18 cellular contexts compared by ENCODE assay signal in the genomic region with DNA sequence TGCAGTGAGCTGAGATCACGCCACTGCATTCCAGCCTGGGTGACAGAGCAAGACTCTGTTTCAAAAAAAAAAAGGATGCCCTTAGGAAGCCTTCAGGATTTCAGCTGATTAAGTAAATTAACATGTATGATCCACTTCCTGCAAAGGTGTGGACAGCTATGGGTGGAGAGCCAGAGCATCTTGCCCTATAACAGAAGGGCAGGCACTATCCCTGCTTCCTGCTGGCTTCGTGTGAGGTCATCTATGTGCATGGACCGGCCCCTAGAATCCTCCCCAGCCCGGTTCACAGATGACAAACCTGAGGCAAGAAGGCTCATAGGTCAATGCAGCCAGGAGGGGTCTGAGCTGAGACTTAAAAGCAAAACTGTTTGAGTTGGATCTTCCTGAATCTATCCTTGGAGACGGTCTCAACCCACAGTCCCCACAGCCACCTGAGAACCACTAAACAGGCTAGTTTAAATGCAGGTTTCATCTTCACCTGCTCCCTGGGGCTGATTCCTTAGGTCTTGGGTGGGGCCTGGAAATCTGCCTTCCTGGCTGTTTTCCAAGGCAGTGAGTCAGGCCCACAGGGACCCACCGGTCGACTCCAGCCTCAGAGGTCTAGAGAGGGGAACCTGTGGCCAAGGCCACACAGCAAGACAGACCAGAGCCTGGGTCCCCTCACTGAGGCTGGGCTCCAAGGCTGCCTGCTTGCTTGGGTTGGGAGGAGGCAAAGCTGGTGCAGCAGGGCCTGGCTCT. TPM values are rescaled to one million over a fixed set of nuclear protein-coding genes. Genes with fewer than 3 reads are reported as not detected.
DNase-seq lines count a peak whose midpoint lies in the region; ATAC-seq, FAIRE-seq and TF ChIP-seq lines count a peak whose summit lies in the region.
"Had no signal": no experiment of that assay in that cellular context is flagged by ENCODE, and none has a peak within 500 bp of the region (broad histone marks: within the 10 kb centered on the region; RNA-seq: fewer than 3 reads in every experiment).

No MANE protein-coding gene starts in this region.

- in situ Hi-C loops in K562 (cut with MboI) = no loop called here

- H3K4me1 ChIP-seq in K562 (replicated peaks in 1 of 2; ENCODE audit: control insufficient read depth in 2 of 2, insufficient read depth in 2 of 2, low read length in 2 of 2) = no peaks in the 10 kb centered on the region; a peak in 2 of 5 replicates
- H3K4me1 ChIP-seq: body of pancreas had no signal

- no peaks in the 10 kb centered on the region for H3K9me3 Mint-ChIP-seq in stimulated activated memory B cell treated with anti-CD40 and anti-IgM and Interleukin-4, amounts not matched to agents 10 μg/mL and 1 μg/mL and 100 μg/mL, for 72 hours
- H3K9me3 Mint-ChIP-seq: CD4-positive, alpha-beta memory T cell; naive thymus-derived CD4-positive, alpha-beta T cell had no signal

- no peak overlapping the region for H3K4me2 ChIP-seq in K562 (ENCODE audit: insufficient read depth, low read length)

- H3K27ac ChIP-seq in K562 (ENCODE audit: extremely low read depth, low read depth, low read length) = no peak overlapping the region
- H3K27ac ChIP-seq: body of pancreas, HL-60 had no signal

- TF ChIP-seq POLR2A in K562 (conservative IDR thresholded peaks at IDR 0.05) = no peak

- H3K79me2 ChIP-seq in K562 (ENCODE audit: control insufficient read depth, insufficient read depth, low read length) = no peaks in the 10 kb centered on the region

- no peak for FAIRE-seq in K562 (lab: Jason Lieb, UNC)

- 0% methylated on average over 6 of the region's 7 CpGs for WGBS in K562 (ENCODE audit: insufficient coverage, low coverage, missing lambda C conversion rate)

- no peaks in the 10 kb centered on the region for H3K27me3 Mint-ChIP-seq in stimulated activated memory B cell treated with anti-CD40 and anti-IgM and Interleukin-4, amounts not matched to agents 10 μg/mL and 1 μg/mL and 100 μg/mL, for 72 hours
- H3K27me3 Mint-ChIP-seq: CD4-positive, alpha-beta memory T cell; naive thymus-derived CD4-positive, alpha-beta T cell had no signal

- no peak for TF ChIP-seq CTCF in K562 (IDR thresholded peaks at IDR 0.05 in 2 of 3, conservative IDR thresholded peaks at IDR 0.05 in 1 of 3; ENCODE audit: insufficient read depth in 2 of 3, low read depth in 1 of 3, low read length in 3 of 3)

- H3K9me3 ChIP-seq in K562 (replicated peaks; ENCODE audit: control insufficient read depth, insufficient read depth, low read depth, low read length) = no peaks in the 10 kb centered on the region
- H3K9me3 ChIP-seq: body of pancreas had no signal

- peak overlapping the region in 1 of 2 experiments; percentile 26; a peak in 1 of 4 replicates for H3K9ac ChIP-seq in K562 (ENCODE audit: insufficient read depth in 1 of 2, low read depth in 2 of 2, low read length in 2 of 2)

- no peaks in the 10 kb centered on the region for H3K36me3 Mint-ChIP-seq in stimulated activated memory B cell treated with anti-CD40 and anti-IgM and Interleukin-4, amounts not matched to agents 10 μg/mL and 1 μg/mL and 100 μg/mL, for 72 hours
- H3K36me3 Mint-ChIP-seq: CD4-positive, alpha-beta memory T cell; naive thymus-derived CD4-positive, alpha-beta T cell had no signal

- no peak overlapping the region for H3K4me3 ChIP-seq in K562
- H3K4me3 ChIP-seq: body of pancreas had no signal

- CTCF ChIA-PET in K562 (lab: Yijun Ruan, JAX; ENCODE audit: low intra/inter-chr PET ratio) = no interaction called here

- intact Hi-C loops in K562 (cut with micrococcal nuclease) = no loop called here

- H3K4me1 Mint-ChIP-seq in stimulated activated memory B cell treated with anti-CD40 and anti-IgM and Interleukin-4, amounts not matched to agents 10 μg/mL and 1 μg/mL and 100 μg/mL, for 72 hours = peaks cover 92% of the 10 kb centered on the region

- H3K36me3 ChIP-seq in K562 (ENCODE audit: control insufficient read depth, insufficient read depth, low read length) = no peaks in the 10 kb centered on the region

- TF ChIP-seq RAD21 in K562 (CRISPR knock-in tag; conservative IDR thresholded peaks at IDR 0.05 in 1 of 2, IDR thresholded peaks at IDR 0.05 in 1 of 2) = no peak

- H3K9me1 ChIP-seq in K562 (ENCODE audit: control insufficient read depth, insufficient read depth, low read length) = no peaks in the 10 kb centered on the region

- H2AFZ ChIP-seq in K562 (ENCODE audit: low read depth, low read length) = no peak overlapping the region

- BruUV-seq in K562 (replicated peaks; lab: Mats Ljungman, UMichigan) = no TSS peak

- ATAC-seq in GM19395 (IDR thresholded peaks at IDR 0.05; ENCODE audit: unreplicated experiment) = peak; percentile 22
- peak; percentile 10 for ATAC-seq in HG03442 (IDR thresholded peaks at IDR 0.05; ENCODE audit: unreplicated experiment)
- ATAC-seq in K562 = no peak
- ATAC-seq in stimulated activated memory B cell treated with anti-CD40 and anti-IgM and Interleukin-4, amounts not matched to agents 10 μg/mL and 1 μg/mL and 100 μg/mL, for 72 hours = no peak
- no peak for ATAC-seq in HG03045 (IDR thresholded peaks at IDR 0.05; ENCODE audit: unreplicated experiment)
- ATAC-seq: body of pancreas; left ventricle myocardium superior; naive thymus-derived CD4-positive, alpha-beta T cell had no signal

- H3K27ac Mint-ChIP-seq in stimulated activated memory B cell treated with anti-CD40 and anti-IgM and Interleukin-4, amounts not matched to agents 10 μg/mL and 1 μg/mL and 100 μg/mL, for 72 hours = peak overlapping the region; percentile 69

- no peaks in the 10 kb centered on the region for H4K20me1 ChIP-seq in K562 (replicated peaks; ENCODE audit: control insufficient read depth, insufficient read depth, low read length)

- TF ChIP-seq EP300 in K562 (IDR thresholded peaks at IDR 0.05; ENCODE audit: low read length) = no peak

- H3K4me3 Mint-ChIP-seq in stimulated activated memory B cell treated with anti-CD40 and anti-IgM and Interleukin-4, amounts not matched to agents 10 μg/mL and 1 μg/mL and 100 μg/mL, for 72 hours = no peak overlapping the region
- H3K4me3 Mint-ChIP-seq: CD4-positive, alpha-beta memory T cell; naive thymus-derived CD4-positive, alpha-beta T cell had no signal

- DNase-seq in K562 (ENCODE audit: extremely low read depth in 1 of 4, low spot score in 3 of 4) (peak in 1 of 4 experiments; percentile 9), NOMO-1 treated with DMSO at 0.1 percent for 48 hours (lab: John Stamatoyannopoulos, UW; ENCODE audit: unreplicated experiment) (no peak), NCI-H69 (lab: John Stamatoyannopoulos, UW) (no peak)
- DNase-seq: activated CD8-positive, alpha-beta memory T cell treated with anti-CD3 and anti-CD28 coated beads, Interleukin-2, amount 50 U/mL, for 48 hours; activated naive CD4-positive, alpha-beta T cell treated with anti-CD3 and anti-CD28 coated beads, Interleukin-2, amount 50 U/mL, for 16 hours; body of pancreas; CD4-positive, alpha-beta memory T cell; Kasumi-1; left ventricle myocardium superior; naive thymus-derived CD4-positive, alpha-beta T cell; NCI-H1694 treated with DMSO at 0.1 percent for 48 hours; NCI-H524 had no signal

- H3K27me3 ChIP-seq in K562 (ENCODE audit: control insufficient read depth in 2 of 2, insufficient read depth in 2 of 2, low read length in 2 of 2) = 0 out of 5 replicates have a peak, but pooled peaks cover 0 to 4% of the 10 kb centered on the region in 2 experiments
- H3K27me3 ChIP-seq: body of pancreas had no signal

- POLR2A ChIA-PET in K562 (lab: Yijun Ruan, JAX) = no interaction called here

TF ChIP-seq in K562, 482 proteins besides CTCF, POLR2A, EP300 and RAD21:
- TF ChIP-seq NFIC (IDR thresholded peaks at IDR 0.05) (0 out of 2 replicates have a peak, but pooled peaks have one; percentile 13), KDM2B (CRISPR knock-in tag; IDR thresholded peaks at IDR 0.05) (no peak)
- TF ChIP-seq, protein P1, sequence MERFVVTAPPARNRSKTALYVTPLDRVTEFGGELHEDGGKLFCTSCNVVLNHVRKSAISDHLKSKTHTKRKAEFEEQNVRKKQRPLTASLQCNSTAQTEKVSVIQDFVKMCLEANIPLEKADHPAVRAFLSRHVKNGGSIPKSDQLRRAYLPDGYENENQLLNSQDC (CRISPR knock-in tag; IDR thresholded peaks at IDR 0.05) = no peak

RNA-seq across cellular contexts. Expression of gene MPEG1, which starts 55.2 kb away (rescaled TPM):
- total RNA-seq in K562 (2011; cell fraction: chromatin; rRNA removed; ENCODE audit: low replicate concordance) = not detected in 2 replicates
- total RNA-seq in K562 (2011; cell fraction: nucleolus; rRNA removed) = not detected in 2 replicates
- not detected in 2 replicates for total RNA-seq in K562 (2011; cell fraction: nucleoplasm; rRNA removed)
- total RNA-seq in K562 (2014; rRNA removed) = not detected in 2 replicates
- not detected in 2 replicates for total RNA-seq in K562 (2014; rRNA removed; fragmentation: Illumina TruSeq; extraction: Trizol)
- not detected in 2 replicates for total RNA-seq in K562 (2015; rRNA removed; fragmentation: Illumina TruSeq; extraction: Trizol)
- total RNA-seq in K562 (2021) = 0.07 TPM in 2 replicates
- polyA plus RNA-seq in K562 (2011; rRNA removed) = not detected in 2 replicates
- polyA plus RNA-seq in K562 (2011; cell fraction: cytosol; rRNA removed) = not detected in 2 replicates
- not detected in 2 replicates for polyA plus RNA-seq in K562 (2011; cell fraction: nucleus; rRNA removed)
- polyA plus RNA-seq in K562 (2012) = not detected in 2 replicates
- not detected in 2 replicates for polyA plus RNA-seq in K562 (2014; fragmentation: Illumina TruSeq; extraction: Trizol)
- not detected for polyA plus RNA-seq in K562 (2014; fragmentation: Nextera tagmentation; extraction: Ambion mirVana)
- polyA plus RNA-seq in K562 (2014; rRNA removed) = not detected in 2 replicates
- polyA minus RNA-seq in K562 (2011; rRNA and poly(A)+ RNA removed) = not detected in 2 replicates
- not detected in 2 replicates for polyA minus RNA-seq in K562 (2011; cell fraction: cytosol; rRNA and poly(A)+ RNA removed)
- polyA minus RNA-seq in K562 (2011; cell fraction: nucleus; rRNA and poly(A)+ RNA removed) = not detected in 2 replicates
- total RNA-seq: T-helper 1 cell treated with Interleukin-12 subunit alpha and Interleukin-12 subunit beta and Interleukin-4 antibody, amounts not matched to agents 30 ng/mL and 1 ng/mL, for 36 hours had no signal

Comparison
In these comparisons a context has a peak if more than half of its experiments do, and no peak if none do; other contexts are left out.
1. ATAC-seq: peak in GM19395 (single experiment) and HG03442 (single experiment); none in K562 (single experiment), stimulated activated memory B cell treated with anti-CD40 and anti-IgM and Interleukin-4, amounts not matched to agents 10 μg/mL and 1 μg/mL and 100 μg/mL, for 72 hours (single experiment) and HG03045 (single experiment).